In genomic region chr17:77088455-77089117, GRCh38 we compare ENCODE assay signal across 1 cellular context.
A peak's percentile ranks its signal among the peaks of the same experiment; 100 is the strongest.
TF ChIP-seq lines count a peak whose summit lies in the region.

No MANE protein-coding gene starts in this region.

TF ChIP-seq in HepG2, 621 proteins besides CTCF, POLR2A, EP300 and RAD21 (continued from another document and continues in another):
- TF ChIP-seq CEBPB (IDR thresholded peaks at IDR 0.05; ENCODE audit: borderline replicate concordance, low read depth, low read length) (no peak), ZNF230 (CRISPR knock-in tag; IDR thresholded peaks at IDR 0.05) (peak; percentile 95), ZNF343 (CRISPR knock-in tag; IDR thresholded peaks at IDR 0.05) (peak; percentile 99), ZBTB40 (IDR thresholded peaks at IDR 0.05) (peak; percentile 96), ZBTB40 (CRISPR knock-in tag; IDR thresholded peaks at IDR 0.05) (peak; percentile 90), ZNF615 (CRISPR knock-in tag; IDR thresholded peaks at IDR 0.05; ENCODE audit: borderline replicate concordance) (peak; percentile 94), SRY (CRISPR knock-in tag; IDR thresholded peaks at IDR 0.05) (peak; percentile 91; the same call in 1 of the 2 replicates), IRF1 (CRISPR knock-in tag; IDR thresholded peaks at IDR 0.05; ENCODE audit: low read depth) (peak; percentile 79; the same call in 1 of the 2 replicates), RXRA (CRISPR knock-in tag; IDR thresholded peaks at IDR 0.05) (peak; percentile 79), ZNF792 (CRISPR knock-in tag; IDR thresholded peaks at IDR 0.05) (peak; percentile 98), PLRG1 (conservative IDR thresholded peaks at IDR 0.05) (no peak), JUNB (CRISPR knock-in tag; IDR thresholded peaks at IDR 0.05; ENCODE audit: borderline replicate concordance) (no peak), ZNF235 (CRISPR knock-in tag; IDR thresholded peaks at IDR 0.05; ENCODE audit: borderline replicate concordance) (peak; percentile 90; the same call in 1 of the 2 replicates), ESRRA (CRISPR knock-in tag; IDR thresholded peaks at IDR 0.05; ENCODE audit: low read depth) (peak; percentile 94), ZNF513 (CRISPR knock-in tag; conservative IDR thresholded peaks at IDR 0.05) (no peak; the same call in 1 of the 2 replicates), ZNF597 (CRISPR knock-in tag; IDR thresholded peaks at IDR 0.05) (no peak), ZNF446 (CRISPR knock-in tag; IDR thresholded peaks at IDR 0.05) (peak; percentile 67; the same call in 1 of the 2 replicates), IKZF4 (CRISPR knock-in tag; IDR thresholded peaks at IDR 0.05; ENCODE audit: borderline replicate concordance, low read depth, not compliant biosample characterization) (no peak), ZNF205 (CRISPR knock-in tag; IDR thresholded peaks at IDR 0.05) (peak; percentile 94), CHCHD3 (CRISPR knock-in tag; IDR thresholded peaks at IDR 0.05) (peak; percentile 50; the same call in 1 of the 2 replicates), CEBPG (CRISPR knock-in tag; IDR thresholded peaks at IDR 0.05) (peak; percentile 67; the same call in 1 of the 2 replicates), ZNF138 (CRISPR knock-in tag; IDR thresholded peaks at IDR 0.05; ENCODE audit: low read depth) (peak; percentile 81; the same call in 1 of the 2 replicates), SMAD9 (CRISPR knock-in tag; IDR thresholded peaks at IDR 0.05) (0 out of 2 replicates have a peak, but pooled peaks have one; percentile 16), ATF2 (CRISPR knock-in tag; IDR thresholded peaks at IDR 0.05) (peak; percentile 97), ETS1 (CRISPR knock-in tag; IDR thresholded peaks at IDR 0.05) (0 out of 2 replicates have a peak, but pooled peaks have one; percentile 51), SIX4 (CRISPR knock-in tag; IDR thresholded peaks at IDR 0.05) (peak; percentile 78), AKAP8 (CRISPR knock-in tag; IDR thresholded peaks at IDR 0.05) (peak; percentile 87), SNRNP70 (IDR thresholded peaks at IDR 0.05; ENCODE audit: low read depth, low read length) (no peak), ZNF547 (CRISPR knock-in tag; IDR thresholded peaks at IDR 0.05) (peak; percentile 88), ZFP36L1 (CRISPR knock-in tag; IDR thresholded peaks at IDR 0.05) (peak; percentile 78; the same call in 1 of the 2 replicates), TCF12 (IDR thresholded peaks at IDR 0.05) (no peak), TCF12 (CRISPR knock-in tag; IDR thresholded peaks at IDR 0.05) (peak; percentile 77; the same call in 1 of the 2 replicates), GMEB1 (CRISPR knock-in tag; IDR thresholded peaks at IDR 0.05; ENCODE audit: borderline replicate concordance) (peak; percentile 73), SUZ12 (IDR thresholded peaks at IDR 0.05; ENCODE audit: low read depth, low read length) (no peak), ZNF703 (CRISPR knock-in tag; IDR thresholded peaks at IDR 0.05; ENCODE audit: borderline replicate concordance) (no peak), RARA (CRISPR knock-in tag; IDR thresholded peaks at IDR 0.05) (peak; percentile 66), ZNF282 (IDR thresholded peaks at IDR 0.05; ENCODE audit: partially characterized antibody) (no peak), PHF8 (CRISPR knock-in tag; IDR thresholded peaks at IDR 0.05) (peak; percentile 89), ZNF501 (CRISPR knock-in tag; IDR thresholded peaks at IDR 0.05) (peak; percentile 99), REST (IDR thresholded peaks at IDR 0.05; ENCODE audit: borderline replicate concordance in 1 of 2, low read depth in 1 of 2, low read length in 2 of 2) (peak in 1 of 2 experiments; percentile 53; a peak in 1 of 4 replicates)
